Comparison of ENCODE assay signal across 1 cellular context in the genomic region with DNA sequence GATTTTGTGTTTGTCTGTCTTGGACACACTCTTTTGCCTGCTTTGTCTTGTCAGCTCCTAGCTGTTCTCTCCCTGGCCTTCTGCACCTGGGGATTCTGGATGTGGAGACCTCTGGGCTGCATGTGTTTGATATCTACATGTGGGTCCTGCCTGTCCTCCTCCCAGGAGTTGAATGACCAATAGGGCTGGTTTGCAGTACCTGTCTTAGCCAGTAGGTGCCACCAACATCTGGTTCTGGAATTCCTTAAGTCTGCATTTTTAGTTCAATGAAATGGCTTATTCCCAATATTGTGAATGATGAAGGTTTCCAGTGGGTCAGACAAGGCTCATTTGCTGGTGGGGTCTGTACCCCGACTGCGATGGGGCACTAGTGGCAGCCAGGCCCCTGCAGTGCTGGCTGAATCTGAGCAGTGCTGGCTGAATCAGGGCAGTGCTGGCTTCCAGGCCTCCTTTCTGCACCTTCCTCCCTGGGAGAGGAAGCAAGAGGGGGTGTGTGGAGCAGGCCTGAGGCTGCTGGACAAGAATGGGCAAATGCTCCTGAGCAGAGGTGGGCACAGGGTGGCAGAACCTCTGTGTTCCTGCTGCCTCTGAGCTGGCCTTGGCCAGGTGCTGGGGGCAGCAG.
A peak's percentile ranks its signal among the peaks of the same experiment; 100 is the strongest.
TF ChIP-seq lines count a peak whose summit lies in the region.

No MANE protein-coding gene starts in this region.

TF ChIP-seq in HepG2, 621 proteins besides CTCF, POLR2A, EP300 and RAD21 (continued from another document):
- TF ChIP-seq, protein P1, sequence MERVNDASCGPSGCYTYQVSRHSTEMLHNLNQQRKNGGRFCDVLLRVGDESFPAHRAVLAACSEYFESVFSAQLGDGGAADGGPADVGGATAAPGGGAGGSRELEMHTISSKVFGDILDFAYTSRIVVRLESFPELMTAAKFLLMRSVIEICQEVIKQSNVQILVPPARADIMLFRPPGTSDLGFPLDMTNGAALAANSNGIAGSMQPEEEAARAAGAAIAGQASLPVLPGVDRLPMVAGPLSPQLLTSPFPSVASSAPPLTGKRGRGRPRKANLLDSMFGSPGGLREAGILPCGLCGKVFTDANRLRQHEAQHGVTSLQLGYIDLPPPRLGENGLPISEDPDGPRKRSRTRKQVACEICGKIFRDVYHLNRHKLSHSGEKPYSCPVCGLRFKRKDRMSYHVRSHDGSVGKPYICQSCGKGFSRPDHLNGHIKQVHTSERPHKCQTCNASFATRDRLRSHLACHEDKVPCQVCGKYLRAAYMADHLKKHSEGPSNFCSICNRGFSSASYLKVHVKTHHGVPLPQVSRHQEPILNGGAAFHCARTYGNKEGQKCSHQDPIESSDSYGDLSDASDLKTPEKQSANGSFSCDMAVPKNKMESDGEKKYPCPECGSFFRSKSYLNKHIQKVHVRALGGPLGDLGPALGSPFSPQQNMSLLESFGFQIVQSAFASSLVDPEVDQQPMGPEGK (CRISPR knock-in tag; IDR thresholded peaks at IDR 0.05) = no peak
- TF ChIP-seq, protein P2, sequence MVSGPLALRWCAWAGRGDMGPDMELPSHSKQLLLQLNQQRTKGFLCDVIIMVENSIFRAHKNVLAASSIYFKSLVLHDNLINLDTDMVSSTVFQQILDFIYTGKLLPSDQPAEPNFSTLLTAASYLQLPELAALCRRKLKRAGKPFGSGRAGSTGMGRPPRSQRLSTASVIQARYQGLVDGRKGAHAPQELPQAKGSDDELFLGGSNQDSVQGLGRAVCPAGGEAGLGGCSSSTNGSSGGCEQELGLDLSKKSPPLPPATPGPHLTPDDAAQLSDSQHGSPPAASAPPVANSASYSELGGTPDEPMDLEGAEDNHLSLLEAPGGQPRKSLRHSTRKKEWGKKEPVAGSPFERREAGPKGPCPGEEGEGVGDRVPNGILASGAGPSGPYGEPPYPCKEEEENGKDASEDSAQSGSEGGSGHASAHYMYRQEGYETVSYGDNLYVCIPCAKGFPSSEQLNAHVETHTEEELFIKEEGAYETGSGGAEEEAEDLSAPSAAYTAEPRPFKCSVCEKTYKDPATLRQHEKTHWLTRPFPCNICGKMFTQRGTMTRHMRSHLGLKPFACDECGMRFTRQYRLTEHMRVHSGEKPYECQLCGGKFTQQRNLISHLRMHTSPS (CRISPR knock-in tag; IDR thresholded peaks at IDR 0.05; ENCODE audit: low read depth) = no peak
- TF ChIP-seq SMC3 (IDR thresholded peaks at IDR 0.05; ENCODE audit: low read length) = peak; percentile 6; the same call in 1 of the 2 replicates
- TF ChIP-seq, protein P3, sequence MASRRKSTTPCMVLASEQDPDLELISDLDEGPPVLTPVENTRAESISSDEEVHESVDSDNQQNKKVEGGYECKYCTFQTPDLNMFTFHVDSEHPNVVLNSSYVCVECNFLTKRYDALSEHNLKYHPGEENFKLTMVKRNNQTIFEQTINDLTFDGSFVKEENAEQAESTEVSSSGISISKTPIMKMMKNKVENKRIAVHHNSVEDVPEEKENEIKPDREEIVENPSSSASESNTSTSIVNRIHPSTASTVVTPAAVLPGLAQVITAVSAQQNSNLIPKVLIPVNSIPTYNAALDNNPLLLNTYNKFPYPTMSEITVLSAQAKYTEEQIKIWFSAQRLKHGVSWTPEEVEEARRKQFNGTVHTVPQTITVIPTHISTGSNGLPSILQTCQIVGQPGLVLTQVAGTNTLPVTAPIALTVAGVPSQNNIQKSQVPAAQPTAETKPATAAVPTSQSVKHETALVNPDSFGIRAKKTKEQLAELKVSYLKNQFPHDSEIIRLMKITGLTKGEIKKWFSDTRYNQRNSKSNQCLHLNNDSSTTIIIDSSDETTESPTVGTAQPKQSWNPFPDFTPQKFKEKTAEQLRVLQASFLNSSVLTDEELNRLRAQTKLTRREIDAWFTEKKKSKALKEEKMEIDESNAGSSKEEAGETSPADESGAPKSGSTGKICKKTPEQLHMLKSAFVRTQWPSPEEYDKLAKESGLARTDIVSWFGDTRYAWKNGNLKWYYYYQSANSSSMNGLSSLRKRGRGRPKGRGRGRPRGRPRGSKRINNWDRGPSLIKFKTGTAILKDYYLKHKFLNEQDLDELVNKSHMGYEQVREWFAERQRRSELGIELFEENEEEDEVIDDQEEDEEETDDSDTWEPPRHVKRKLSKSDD (CRISPR knock-in tag; IDR thresholded peaks at IDR 0.05; ENCODE audit: low read depth) = no peak
- TF ChIP-seq MAFF (IDR thresholded peaks at IDR 0.05; ENCODE audit: low read depth, low read length) = 0 out of 2 replicates have a peak, but pooled peaks have one; percentile 4
- TF ChIP-seq, protein P4, sequence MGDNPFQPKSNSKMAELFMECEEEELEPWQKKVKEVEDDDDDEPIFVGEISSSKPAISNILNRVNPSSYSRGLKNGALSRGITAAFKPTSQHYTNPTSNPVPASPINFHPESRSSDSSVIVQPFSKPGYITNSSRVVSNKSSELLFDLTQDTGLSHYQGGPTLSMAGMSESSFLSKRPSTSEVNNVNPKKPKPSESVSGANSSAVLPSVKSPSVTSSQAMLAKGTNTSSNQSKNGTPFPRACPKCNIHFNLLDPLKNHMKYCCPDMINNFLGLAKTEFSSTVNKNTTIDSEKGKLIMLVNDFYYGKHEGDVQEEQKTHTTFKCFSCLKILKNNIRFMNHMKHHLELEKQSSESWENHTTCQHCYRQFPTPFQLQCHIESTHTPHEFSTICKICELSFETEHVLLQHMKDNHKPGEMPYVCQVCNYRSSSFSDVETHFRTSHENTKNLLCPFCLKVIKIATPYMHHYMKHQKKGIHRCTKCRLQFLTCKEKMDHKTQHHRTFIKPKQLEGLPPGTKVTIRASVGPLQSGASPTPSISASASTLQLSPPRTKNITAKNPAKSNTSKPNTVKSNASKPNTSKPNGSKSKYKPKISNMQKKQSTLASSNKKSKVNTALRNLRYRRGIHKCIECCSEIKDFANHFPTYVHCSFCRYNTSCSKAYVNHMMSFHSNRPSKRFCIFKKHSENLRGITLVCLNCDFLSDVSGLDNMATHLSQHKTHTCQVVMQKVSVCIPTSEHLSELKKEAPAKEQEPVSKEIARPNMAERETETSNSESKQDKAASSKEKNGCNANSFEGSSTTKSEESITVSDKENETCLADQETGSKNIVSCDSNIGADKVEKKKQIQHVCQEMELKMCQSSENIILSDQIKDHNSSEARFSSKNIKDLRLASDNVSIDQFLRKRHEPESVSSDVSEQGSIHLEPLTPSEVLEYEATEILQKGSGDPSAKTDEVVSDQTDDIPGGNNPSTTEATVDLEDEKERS (CRISPR knock-in tag; IDR thresholded peaks at IDR 0.05) = 0 out of 2 replicates have a peak, but pooled peaks have one; percentile 40
- TF ChIP-seq, protein P5, sequence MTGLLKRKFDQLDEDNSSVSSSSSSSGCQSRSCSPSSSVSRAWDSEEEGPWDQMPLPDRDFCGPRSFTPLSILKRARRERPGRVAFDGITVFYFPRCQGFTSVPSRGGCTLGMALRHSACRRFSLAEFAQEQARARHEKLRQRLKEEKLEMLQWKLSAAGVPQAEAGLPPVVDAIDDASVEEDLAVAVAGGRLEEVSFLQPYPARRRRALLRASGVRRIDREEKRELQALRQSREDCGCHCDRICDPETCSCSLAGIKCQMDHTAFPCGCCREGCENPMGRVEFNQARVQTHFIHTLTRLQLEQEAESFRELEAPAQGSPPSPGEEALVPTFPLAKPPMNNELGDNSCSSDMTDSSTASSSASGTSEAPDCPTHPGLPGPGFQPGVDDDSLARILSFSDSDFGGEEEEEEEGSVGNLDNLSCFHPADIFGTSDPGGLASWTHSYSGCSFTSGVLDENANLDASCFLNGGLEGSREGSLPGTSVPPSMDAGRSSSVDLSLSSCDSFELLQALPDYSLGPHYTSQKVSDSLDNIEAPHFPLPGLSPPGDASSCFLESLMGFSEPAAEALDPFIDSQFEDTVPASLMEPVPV (CRISPR knock-in tag; IDR thresholded peaks at IDR 0.05) = no peak
- no peak for TF ChIP-seq NCOA5 (CRISPR knock-in tag; IDR thresholded peaks at IDR 0.05)
- 0 out of 4 replicates have a peak, but pooled peaks of 1 of the 2 experiments have one; percentile 1 for TF ChIP-seq MAFK (conservative IDR thresholded peaks at IDR 0.05 in 1 of 2, IDR thresholded peaks at IDR 0.05 in 1 of 2; ENCODE audit: low read length in 2 of 2)
- no peak for TF ChIP-seq ZNF749 (CRISPR knock-in tag; IDR thresholded peaks at IDR 0.05; ENCODE audit: borderline replicate concordance)
- TF ChIP-seq FOXC1 (CRISPR knock-in tag; IDR thresholded peaks at IDR 0.05; ENCODE audit: borderline replicate concordance) = no peak
- peak; percentile 80; the same call in 1 of the 2 replicates for TF ChIP-seq SETDB1 (CRISPR knock-in tag; IDR thresholded peaks at IDR 0.05; ENCODE audit: borderline replicate concordance)
- no peak for TF ChIP-seq SMAD3 (CRISPR knock-in tag; IDR thresholded peaks at IDR 0.05)
- no peak for TF ChIP-seq EEA1 (CRISPR knock-in tag; IDR thresholded peaks at IDR 0.05; ENCODE audit: borderline replicate concordance)
- TF ChIP-seq ZBTB3 (CRISPR knock-in tag; IDR thresholded peaks at IDR 0.05; ENCODE audit: borderline replicate concordance, low read depth) = no peak
- TF ChIP-seq ZC3H13 (CRISPR knock-in tag; IDR thresholded peaks at IDR 0.05) = no peak
